ENCODE assay signal across 8 cellular contexts in the genomic region with DNA sequence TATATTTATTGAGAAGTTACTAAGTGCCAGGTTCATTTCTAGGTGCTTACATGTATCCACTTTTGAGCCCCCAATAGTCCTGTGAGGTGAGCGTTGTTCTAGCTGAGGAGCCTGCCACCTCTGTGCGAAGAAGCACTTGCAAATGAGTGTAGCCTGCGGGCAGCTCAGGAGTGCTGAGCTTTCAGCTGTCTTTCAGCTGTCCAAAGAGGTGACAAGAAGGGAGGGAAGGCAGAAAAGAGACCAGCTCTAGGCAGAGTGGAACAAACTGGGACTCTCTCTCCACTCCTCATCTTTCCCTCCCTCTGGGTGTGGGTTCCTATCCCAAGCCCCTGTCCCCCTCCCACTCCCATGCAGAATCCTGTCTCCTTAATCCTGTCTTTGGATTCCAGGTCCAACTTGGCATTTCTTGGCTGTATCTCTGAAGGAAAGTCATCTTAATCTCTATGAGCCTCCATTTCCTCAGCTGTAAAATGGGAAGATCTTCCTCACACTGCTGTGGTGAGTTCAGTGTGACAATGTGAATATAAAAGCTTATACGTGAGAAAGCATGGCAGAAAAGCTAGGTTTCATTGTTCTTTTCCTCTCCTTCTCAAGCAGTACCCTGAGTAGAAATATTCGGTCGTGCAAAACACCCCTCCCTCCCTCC. TPM values are rescaled to one million over a fixed set of nuclear protein-coding genes. Genes with fewer than 3 reads are reported as not detected.
DNase-seq lines count a peak whose midpoint lies in the region; ATAC-seq, FAIRE-seq and TF ChIP-seq lines count a peak whose summit lies in the region.

No MANE protein-coding gene starts in this region.

- no peaks in the 10 kb centered on the region for H3K79me2 ChIP-seq in astrocyte (ENCODE audit: insufficient read depth, low read length)

- H3K9ac ChIP-seq in astrocyte (ENCODE audit: low read length) (peak overlapping the region; percentile 58), neuronal stem cell (ENCODE audit: low read depth, low read length, poor library complexity) (no peak overlapping the region)

- no peak overlapping the region for H2BK120ac ChIP-seq in neuronal stem cell (ENCODE audit: low read depth, low read length)

- no peak overlapping the region for H2AFZ ChIP-seq in astrocyte (ENCODE audit: low read depth, low read length)
- H2AFZ ChIP-seq in neuronal stem cell (ENCODE audit: low read length) = peak overlapping the region; percentile 89

- no peak overlapping the region for H3K4ac ChIP-seq in neuronal stem cell (ENCODE audit: low read length)

- H3K4me1 Mint-ChIP-seq in astrocyte (ENCODE audit: low read depth, unreplicated experiment) = peaks cover 33% of the 10 kb centered on the region

- H2BK15ac ChIP-seq in neuronal stem cell (ENCODE audit: low read length) = no peak overlapping the region

- H4K20me1 ChIP-seq in astrocyte (ENCODE audit: insufficient read depth, low read length) = no peaks in the 10 kb centered on the region

- no peak overlapping the region for H4K8ac ChIP-seq in neuronal stem cell (ENCODE audit: low read depth, low read length)

- peaks cover 3% of the 10 kb centered on the region for H3K79me1 ChIP-seq in neuronal stem cell (ENCODE audit: low read depth, low read length)

- H3K4me3 Mint-ChIP-seq in astrocyte (ENCODE audit: unreplicated experiment) = no peak overlapping the region

- H3K4me3 ChIP-seq in astrocyte (ENCODE audit: insufficient read depth, low read depth, low read length) = no peak overlapping the region
- no peak overlapping the region for H3K4me3 ChIP-seq in neuronal stem cell (ENCODE audit: low read length in 2 of 2)

- H3K9me3 ChIP-seq in astrocyte (ENCODE audit: insufficient read depth, low read depth, low read length) (no peaks in the 10 kb centered on the region), neuronal stem cell (replicated peaks in 1 of 2; ENCODE audit: control insufficient read depth in 2 of 2, insufficient read depth in 1 of 2, low read depth in 1 of 2, low read length in 2 of 2) (peaks cover 0 to 2% of the 10 kb centered on the region in 2 donors)

- no peak overlapping the region for H3K14ac ChIP-seq in neuronal stem cell (ENCODE audit: low read length)

- no peak for TF ChIP-seq CTCF in astrocyte (IDR thresholded peaks at IDR 0.05; ENCODE audit: insufficient read depth, low read depth, low read length)

- no peak overlapping the region for H3K18ac ChIP-seq in neuronal stem cell (ENCODE audit: low read length)

- no peak overlapping the region for H4K91ac ChIP-seq in neuronal stem cell (ENCODE audit: low read depth, low read length, poor library complexity)

- H3K23ac ChIP-seq in neuronal stem cell (ENCODE audit: low read depth, low read length, poor library complexity) = no peak overlapping the region

- H3K4me2 ChIP-seq in astrocyte (ENCODE audit: low read length) (peak overlapping the region; percentile 83), neuronal stem cell (ENCODE audit: insufficient read depth, low read length, poor library complexity, severe bottlenecking) (no peak overlapping the region)

- H3K36me3 ChIP-seq in astrocyte (ENCODE audit: insufficient read depth, low read length) (no peaks in the 10 kb centered on the region), neuronal stem cell (replicated peaks in 1 of 2; ENCODE audit: control insufficient read depth in 2 of 2, insufficient read depth in 2 of 2, low read length in 2 of 2) (no peaks in the 10 kb centered on the region)

- no peak overlapping the region for H2BK5ac ChIP-seq in neuronal stem cell (ENCODE audit: low read length)

- ATAC-seq in GM18519 (IDR thresholded peaks at IDR 0.05; ENCODE audit: low FRiP score, unreplicated experiment) = peak; percentile 7
- peak; percentile 20 for ATAC-seq in HG03159 (IDR thresholded peaks at IDR 0.05; ENCODE audit: unreplicated experiment)
- ATAC-seq in GM21360 (IDR thresholded peaks at IDR 0.05; ENCODE audit: unreplicated experiment) = no peak

- no peak overlapping the region for H2AK5ac ChIP-seq in neuronal stem cell (ENCODE audit: low read depth, low read length)

- H3K27ac Mint-ChIP-seq in astrocyte (ENCODE audit: unreplicated experiment) = no peak overlapping the region

- H3K27ac ChIP-seq in astrocyte (ENCODE audit: low read depth, low read length) (no peak overlapping the region), neuronal stem cell (replicated peaks; ENCODE audit: low read length) (no peak overlapping the region)

- H3K4me1 ChIP-seq in astrocyte (ENCODE audit: insufficient read depth, low read length) (peaks cover 33% of the 10 kb centered on the region), neuronal stem cell (ENCODE audit: control insufficient read depth in 2 of 2, insufficient read depth in 1 of 2, low read depth in 1 of 2, low read length in 2 of 2) (peaks cover 4 to 8% of the 10 kb centered on the region in 2 donors)

- H3K9me3 Mint-ChIP-seq in astrocyte (ENCODE audit: unreplicated experiment) = no peaks in the 10 kb centered on the region

- no peak for FAIRE-seq in astrocyte (lab: Jason Lieb, UNC)

- DNase-seq in astrocyte (ENCODE audit: low read depth) (no peak), neuronal stem cell (ENCODE audit: low spot score) (no peak), NCI-H2196 (lab: John Stamatoyannopoulos, UW; ENCODE audit: unreplicated experiment) (no peak), NCI-H82 (lab: John Stamatoyannopoulos, UW) (no peak)
- no peak for DNase-seq in stimulated activated CD4-positive, alpha-beta T cell treated with anti-CD3 and anti-CD28 coated beads, Interleukin-2, amount 100 ng/mL, for 48 hours

- no CpG with 5 or more reads among the region's 6 CpGs for WGBS in neuronal stem cell (ENCODE audit: extremely low coverage in 2 of 2, insufficient read length in 2 of 2, insufficient replicate concordance in 1 of 2), 2 donors

- H3K36me3 Mint-ChIP-seq in astrocyte (ENCODE audit: low read depth, unreplicated experiment) = peaks cover 3% of the 10 kb centered on the region

- H3K27me3 Mint-ChIP-seq in astrocyte (ENCODE audit: low read depth, unreplicated experiment) = no peaks in the 10 kb centered on the region

- no peak overlapping the region for H2BK12ac ChIP-seq in neuronal stem cell (ENCODE audit: low read length)

- H3K27me3 ChIP-seq in astrocyte (ENCODE audit: insufficient read depth, low read length) (no peaks in the 10 kb centered on the region), neuronal stem cell (ENCODE audit: control insufficient read depth in 3 of 3, insufficient read depth in 3 of 3, low read depth in 1 of 3, low read length in 3 of 3) (no peaks in the 10 kb centered on the region)

RNA-seq across cellular contexts. Expression of gene SRP14, which starts 6.7 kb away (rescaled TPM):
- 279 and 320 TPM in 2 replicates for total RNA-seq in astrocyte
- 655 TPM for polyA plus RNA-seq in neuronal stem cell (2013, experiment 1 of 2)
- polyA plus RNA-seq in neuronal stem cell (2013, experiment 2 of 2) = 647 TPM
